In genomic region chr5:65611524-65611923, GRCh38 we compare ENCODE assay signal across 18 cellular contexts. TPM values are rescaled to one million over a fixed set of nuclear protein-coding genes. Genes with fewer than 3 reads are reported as not detected.
DNase-seq lines count a peak whose midpoint lies in the region; ATAC-seq and TF ChIP-seq lines count a peak whose summit lies in the region.
"Had no signal": no experiment of that assay in that cellular context is flagged by ENCODE, and none has a peak within 500 bp of the region (broad histone marks: within the 10 kb centered on the region; RNA-seq: fewer than 3 reads in every experiment).

No MANE protein-coding gene starts in this region.

- CTCF ChIA-PET in GM10248 (lab: Yijun Ruan, JAX) = interaction anchor here (0.9 to 1.8 kb wide), 2 partner anchors 12 to 17 kb away, joined by 3 to 6 read pairs; partner anchors contain the start of gene TRIM23

- H3K9me3 Mint-ChIP-seq in progenitor cell of endocrine pancreas (ENCODE audit: low read depth) = no peaks in the 10 kb centered on the region
- no peaks in the 10 kb centered on the region for H3K9me3 Mint-ChIP-seq in natural killer cell
- H3K9me3 Mint-ChIP-seq: activated B cell treated with CpG ODN at 0.5 μM for 24 hours; activated T-cell treated with anti-CD3 and anti-CD28 coated beads, Interleukin-2, amount 50 U/mL, for 4 hours; CD8-positive, alpha-beta memory T cell; central memory CD8-positive, alpha-beta T cell; GM23338 had no signal

- intact Hi-C loops in natural killer cell (cut with micrococcal nuclease) (no loop called here), Right ventricle myocardium superior (cut with DNase I) (no loop called here)

- ATAC-seq in natural killer cell (no peak), Right ventricle myocardium superior (ENCODE audit: poor library complexity) (no peak)
- ATAC-seq: activated T-cell treated with anti-CD3 and anti-CD28 coated beads, Interleukin-2, amount 50 U/mL, for 4 hours; GM23338; left colon; stimulated activated naive CD8-positive, alpha-beta T cell treated with anti-CD3 and anti-CD28 coated beads, Interleukin-15, Interleukin-2, amounts not matched to agents 100 U/mL and 50 U/mL, for 24 hours had no signal

- H3K9me3 ChIP-seq in Karpas-422 (ENCODE audit: low read length) = no peaks in the 10 kb centered on the region
- H3K9me3 ChIP-seq: ovary had no signal

- peaks cover 39% of the 10 kb centered on the region for H3K4me1 ChIP-seq in Karpas-422 (ENCODE audit: low read length)

- H3K36me3 Mint-ChIP-seq in progenitor cell of endocrine pancreas (ENCODE audit: insufficient read depth) (peaks cover 23% of the 10 kb centered on the region), natural killer cell (peaks cover 44% of the 10 kb centered on the region)

- H3K4me1 Mint-ChIP-seq in progenitor cell of endocrine pancreas (ENCODE audit: low read depth) (peaks cover 19% of the 10 kb centered on the region), natural killer cell (peaks cover 0 to 6% of the 10 kb centered on the region in 2 donors)
- H3K4me1 Mint-ChIP-seq: activated B cell treated with CpG ODN at 0.5 μM for 24 hours, GM23338 had no signal

- peak overlapping the region; percentile 79 for H3K4me2 ChIP-seq in Karpas-422 (ENCODE audit: low read depth, low read length, poor library complexity, severe bottlenecking)
- H3K4me2 ChIP-seq: GM23338 had no signal

- H3K27me3 Mint-ChIP-seq in progenitor cell of endocrine pancreas (no peaks in the 10 kb centered on the region), natural killer cell (ENCODE audit: low read depth in 2 of 2) (no peaks in the 10 kb centered on the region)
- H3K27me3 Mint-ChIP-seq: activated B cell treated with CpG ODN at 0.5 μM for 24 hours; CD8-positive, alpha-beta memory T cell; central memory CD8-positive, alpha-beta T cell had no signal

- H3K4me3 Mint-ChIP-seq in progenitor cell of endocrine pancreas (ENCODE audit: low read depth) (peak overlapping the region; percentile 52), natural killer cell (no peak overlapping the region)
- H3K4me3 Mint-ChIP-seq: activated B cell treated with CpG ODN at 0.5 μM for 24 hours; activated T-cell treated with anti-CD3 and anti-CD28 coated beads, Interleukin-2, amount 50 U/mL, for 4 hours; CD8-positive, alpha-beta memory T cell; central memory CD8-positive, alpha-beta T cell; GM23338 had no signal

- peaks cover 54% of the 10 kb centered on the region for H3K36me3 ChIP-seq in Karpas-422 (ENCODE audit: insufficient read depth, low read length)
- H3K36me3 ChIP-seq: ovary had no signal

- peak overlapping the region; percentile 52 for H3K4me3 ChIP-seq in Karpas-422 (ENCODE audit: low read length)
- H3K4me3 ChIP-seq: GM23338, ovary, SK-N-MC had no signal

- H3K27ac Mint-ChIP-seq in progenitor cell of endocrine pancreas (peak overlapping the region; percentile 95), natural killer cell (no peak overlapping the region)
- H3K27ac Mint-ChIP-seq: activated B cell treated with CpG ODN at 0.5 μM for 24 hours, GM23338 had no signal

- peaks cover 58% of the 10 kb centered on the region for H3K79me2 ChIP-seq in Karpas-422 (ENCODE audit: low read length)

- H3K27me3 ChIP-seq in Karpas-422 (ENCODE audit: low read length) = no peaks in the 10 kb centered on the region
- H3K27me3 ChIP-seq: ovary had no signal

- no peaks in the 10 kb centered on the region for H4K20me1 ChIP-seq in Karpas-422 (ENCODE audit: insufficient read depth, low read depth, low read length)

- H2AFZ ChIP-seq in Karpas-422 (ENCODE audit: low read length) = no peak overlapping the region
- H2AFZ ChIP-seq: GM23338 had no signal

- H3K9me2 ChIP-seq in Karpas-422 (replicated peaks; ENCODE audit: insufficient read depth, low read length) = no peaks in the 10 kb centered on the region

- H3K27ac ChIP-seq in Karpas-422 (ENCODE audit: low read length) = peak overlapping the region; percentile 96
- H3K27ac ChIP-seq: ovary, SK-N-MC had no signal

- POLR2A ChIA-PET in GM10248 (lab: Yijun Ruan, JAX) = no interaction called here

- TF ChIP-seq CTCF in progenitor cell of endocrine pancreas (IDR thresholded peaks at IDR 0.05; ENCODE audit: unreplicated experiment) = no peak
- no peak for TF ChIP-seq CTCF in natural killer cell (IDR thresholded peaks at IDR 0.05)
- TF ChIP-seq CTCF in GM10248 (IDR thresholded peaks at IDR 0.05; ENCODE audit: control extremely low read depth, extremely low read depth, low read depth, missing control alignments) = no peak

- peak overlapping the region; percentile 43 for H3K9ac ChIP-seq in Karpas-422 (ENCODE audit: low read length)

- peak; percentile 75 for DNase-seq in Karpas-422
- peak; percentile 78 for DNase-seq in NCI-H510A treated with DMSO at 0.1 percent for 48 hours (lab: John Stamatoyannopoulos, UW)
- peak; percentile 72 for DNase-seq in glomerular visceral epithelial cell (ENCODE audit: extremely low spot score)
- DNase-seq in progenitor cell of endocrine pancreas (ENCODE audit: low spot score, unreplicated experiment) = no peak
- no peak for DNase-seq in natural killer cell
- DNase-seq in GM10248 (ENCODE audit: extremely low spot score) = no peak
- DNase-seq in Right ventricle myocardium superior = no peak
- DNase-seq: activated B cell treated with CpG ODN at 0.5 μM for 24 hours; activated T-cell treated with anti-CD3 and anti-CD28 coated beads, Interleukin-2, amount 50 U/mL, for 4 hours; CD8-positive, alpha-beta memory T cell; left colon; NCI-H345; ovary; stimulated activated CD4-positive, alpha-beta T cell treated with anti-CD3 and anti-CD28 coated beads, Interleukin-1b, Interleukin-23, amount 100 ng/mL, for 48 hours; stimulated activated naive CD8-positive, alpha-beta T cell treated with anti-CD3 and anti-CD28 coated beads, Interleukin-15, Interleukin-2, amounts not matched to agents 100 U/mL and 50 U/mL, for 24 hours had no signal

RNA-seq across cellular contexts. Expression of gene TRIM23, which starts 12.6 kb away (rescaled TPM):
- total RNA-seq in Karpas-422 (2014; rRNA removed; shearing (Covaris generic); ENCODE audit: low replicate concordance) = 32.1 and 44.1 TPM in 2 replicates
- total RNA-seq in progenitor cell of endocrine pancreas = 14.9 and 17.1 TPM in 2 replicates
- 10 to 100 TPM; 13.4 to 23.3 (median 18.8) TPM for total RNA-seq in natural killer cell
- 17.9 TPM for total RNA-seq in Right ventricle myocardium superior

RNA-seq across cellular contexts. Expression of gene SHLD3, which starts 13.3 kb away (rescaled TPM):
- 5.1 and 7.0 TPM in 2 replicates for total RNA-seq in Karpas-422 (2014; rRNA removed; shearing (Covaris generic); ENCODE audit: low replicate concordance)
- total RNA-seq in progenitor cell of endocrine pancreas (4.0 and 4.2 TPM in 2 replicates), natural killer cell (10 to 100 TPM; 11.0 to 16.7 (median 12.7) TPM), Right ventricle myocardium superior (1.2 TPM)

RNA-seq across cellular contexts. Expression of gene TRAPPC13, which starts 13.3 kb away (rescaled TPM):
- 31.5 and 51.3 TPM in 2 replicates for total RNA-seq in Karpas-422 (2014; rRNA removed; shearing (Covaris generic); ENCODE audit: low replicate concordance)
- total RNA-seq in progenitor cell of endocrine pancreas (20.8 and 22.8 TPM in 2 replicates), natural killer cell (10 to 100 TPM; 20.9 to 27.5 (median 25.6) TPM), Right ventricle myocardium superior (18.3 TPM)

RNA-seq across cellular contexts. Expression of gene PPWD1, which starts 48.4 kb away (rescaled TPM):
- total RNA-seq in Karpas-422 (2014; rRNA removed; shearing (Covaris generic); ENCODE audit: low replicate concordance) = 45.3 and 83.3 TPM in 2 replicates
- total RNA-seq in progenitor cell of endocrine pancreas (55.5 and 56.9 TPM in 2 replicates), natural killer cell (10 to 100 TPM; 77.0 to 91.3 (median 85.6) TPM), Right ventricle myocardium superior (17.0 TPM)

RNA-seq across cellular contexts. Expression of gene CENPK, which starts 48.6 kb away (rescaled TPM):
- 31.5 and 86.4 TPM in 2 replicates for total RNA-seq in Karpas-422 (2014; rRNA removed; shearing (Covaris generic); ENCODE audit: low replicate concordance)
- 36.3 and 39.0 TPM in 2 replicates for total RNA-seq in progenitor cell of endocrine pancreas
- 10 to 100 TPM; 22.0 to 32.0 (median 26.1) TPM for total RNA-seq in natural killer cell
- 0.67 TPM for total RNA-seq in Right ventricle myocardium superior

Comparison
In these comparisons a context has a peak if more than half of its experiments do, and no peak if none do; other contexts are left out.
1. DNase-seq: peak in Karpas-422 (single experiment), NCI-H510A treated with DMSO at 0.1 percent for 48 hours (single experiment) and glomerular visceral epithelial cell (single experiment); none in progenitor cell of endocrine pancreas (single experiment), natural killer cell (single experiment), GM10248 (single experiment) and Right ventricle myocardium superior (single experiment).